In the genomic region with DNA sequence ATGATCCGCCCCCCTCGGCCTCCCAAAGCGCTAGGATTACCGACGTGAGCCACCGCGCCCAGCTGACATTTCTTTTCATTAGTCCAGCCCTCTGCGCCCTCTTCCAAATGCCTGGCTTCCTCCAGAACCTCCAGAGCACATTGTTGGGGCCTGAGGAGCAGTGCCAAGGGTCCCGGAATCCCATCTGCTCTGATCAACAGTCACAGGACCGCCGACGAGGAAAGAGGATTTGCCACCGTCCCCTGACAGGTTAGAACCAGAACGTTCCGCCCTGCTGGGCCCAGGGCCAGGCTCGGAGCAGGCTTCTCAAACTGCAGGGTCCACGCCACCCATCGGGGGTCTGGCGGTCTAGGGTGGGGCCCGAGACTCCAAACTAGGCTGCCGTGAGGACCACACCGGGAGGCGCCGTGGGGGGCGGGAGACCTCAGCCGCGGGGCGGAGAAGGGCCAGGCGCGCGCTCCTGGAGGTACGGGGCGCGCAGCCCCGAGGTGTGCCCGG, we compare ENCODE assay signal across 10 cellular contexts. TPM values are rescaled to one million over a fixed set of nuclear protein-coding genes. Genes with fewer than 3 reads are reported as not detected.
DNase-seq lines count a peak whose midpoint lies in the region; ATAC-seq and TF ChIP-seq lines count a peak whose summit lies in the region.
"Had no signal": no experiment of that assay in that cellular context is flagged by ENCODE, and none has a peak within 500 bp of the region (broad histone marks: within the 10 kb centered on the region; RNA-seq: fewer than 3 reads in every experiment).

No MANE protein-coding gene starts in this region.

- CTCF ChIA-PET in A673 (lab: Charles Lee): interaction anchor here (0.6 kb wide), 1 partner anchor 19 kb away, joined by 8 read pairs; no protein-coding TSS in a partner anchor

- H3K27me3 ChIP-seq in A673 (replicated peaks; ENCODE audit: insufficient read depth, low read depth, low read length, poor library complexity) (no peaks in the 10 kb centered on the region), adipocyte (replicated peaks; ENCODE audit: control insufficient read depth, insufficient read depth, low read length) (peaks cover 18% of the 10 kb centered on the region)

- peaks cover 18% of the 10 kb centered on the region for H3K27me3 Mint-ChIP-seq in memory B cell
- H3K27me3 Mint-ChIP-seq in mesothelial cell of epicardium (ENCODE audit: low read depth): peaks cover 22% of the 10 kb centered on the region

- TF ChIP-seq CTCF in A673 (conservative IDR thresholded peaks at IDR 0.05; ENCODE audit: low read depth, low read length) (no peak), GM20000 (IDR thresholded peaks at IDR 0.05; ENCODE audit: extremely low read depth, missing control alignments) (no peak), mesothelial cell of epicardium (IDR thresholded peaks at IDR 0.05; ENCODE audit: unreplicated experiment) (no peak)

- POLR2A ChIA-PET in A673 (lab: Charles Lee; ENCODE audit: low non-redundant PET): no interaction called here

- H3K27ac ChIP-seq in A673 (ENCODE audit: low read depth, low read length, poor library complexity, severe bottlenecking): no peak overlapping the region

- no peak for DNase-seq in A673 (ENCODE audit: low spot score)
- peak; percentile 32 for DNase-seq in GM20000 (ENCODE audit: low spot score)
- DNase-seq in adipocyte (ENCODE audit: low read depth): no peak
- DNase-seq in memory B cell (ENCODE audit: low spot score in 2 of 2): no peak
- DNase-seq in stimulated activated CD4-positive, alpha-beta T cell treated with anti-CD3 and anti-CD28 coated beads, Interleukin-2, amount 100 ng/mL, for 24 hours: no peak
- no peak for DNase-seq in mesothelial cell of epicardium (ENCODE audit: low spot score in 2 of 2, unreplicated experiment in 2 of 2)
- DNase-seq: C1 segment of cervical spinal cord, PC-3 had no signal

- H3K9me3 Mint-ChIP-seq in memory B cell (no peaks in the 10 kb centered on the region), mesothelial cell of epicardium (peaks cover 5% of the 10 kb centered on the region)

- peak overlapping the region; percentile 23 for H3K4me3 ChIP-seq in A673 (ENCODE audit: low read depth, low read length, poor library complexity, severe bottlenecking)
- peak overlapping the region; percentile 57 for H3K4me3 ChIP-seq in adipocyte (ENCODE audit: low read length)

- no peaks in the 10 kb centered on the region for H3K36me3 ChIP-seq in A673 (ENCODE audit: insufficient read depth, low read length, poor library complexity, severe bottlenecking)
- no peaks in the 10 kb centered on the region for H3K36me3 ChIP-seq in adipocyte (ENCODE audit: control insufficient read depth, insufficient read depth, low read length, severe bottlenecking)

- H3K36me3 Mint-ChIP-seq in memory B cell (peaks cover 2% of the 10 kb centered on the region), mesothelial cell of epicardium (no peaks in the 10 kb centered on the region)

- ATAC-seq in memory B cell (ENCODE audit: low read depth) (no peak), GM19455 (IDR thresholded peaks at IDR 0.05; ENCODE audit: unreplicated experiment) (no peak), GM18861 (IDR thresholded peaks at IDR 0.05; ENCODE audit: unreplicated experiment) (no peak)
- ATAC-seq: PC-3 had no signal

- intact Hi-C loops in A673 (cut with micrococcal nuclease; ENCODE audit: unreplicated experiment): no loop called here

- H3K4me1 ChIP-seq in A673 (ENCODE audit: insufficient read depth, low read length, poor library complexity, severe bottlenecking) (no peaks in the 10 kb centered on the region), adipocyte (ENCODE audit: control insufficient read depth, insufficient read depth, low read length) (peaks cover 7% of the 10 kb centered on the region)

- H3K4me3 Mint-ChIP-seq in memory B cell (peak overlapping the region; percentile 51), mesothelial cell of epicardium (no peak overlapping the region)

- H3K27ac Mint-ChIP-seq in memory B cell: no peak overlapping the region
- no peak overlapping the region for H3K27ac Mint-ChIP-seq in mesothelial cell of epicardium

- BruUV-seq in A673 (replicated peaks; lab: Mats Ljungman, UMichigan): no TSS peak

- no peak overlapping the region for H3K9ac ChIP-seq in adipocyte (ENCODE audit: low read length)

- H3K4me1 Mint-ChIP-seq in memory B cell (peaks cover 7% of the 10 kb centered on the region), mesothelial cell of epicardium (peaks cover 2% of the 10 kb centered on the region)

- no peaks in the 10 kb centered on the region for H3K9me3 ChIP-seq in A673 (ENCODE audit: low read depth, low read length, poor library complexity, severe bottlenecking)
- H3K9me3 ChIP-seq in adipocyte (ENCODE audit: control insufficient read depth, low read length): no peaks in the 10 kb centered on the region

RNA-seq across cellular contexts. Expression of gene ITM2C, which starts 36.9 kb away (rescaled TPM):
- 283 and 293 TPM in 2 replicates for total RNA-seq in A673 (2021)
- 269 to 275 TPM (median 270 TPM) in 3 replicates for total RNA-seq in mesothelial cell of epicardium
